In genomic region chr19:4182082-4182926, GRCh38 we compare ENCODE assay signal across 1 cellular context.
TF ChIP-seq lines count a peak whose summit lies in the region.

ANKRD24 (plus strand) TSS chr19:4182689; CDS start chr19:4186426, 3,737 bp downstream.
SIRT6 (minus strand) TSS chr19:4182563; CDS start chr19:4182539, 24 bp downstream.

TF ChIP-seq in HepG2, 621 proteins besides CTCF, POLR2A, EP300 and RAD21 (continued from another document and continues in another):
- TF ChIP-seq ZHX1 (CRISPR knock-in tag; IDR thresholded peaks at IDR 0.05; ENCODE audit: low read depth) (peak; percentile 67), CENPBD1 (CRISPR knock-in tag; IDR thresholded peaks at IDR 0.05; ENCODE audit: borderline replicate concordance, low read depth) (no peak), ZNF121 (CRISPR knock-in tag; IDR thresholded peaks at IDR 0.05) (no peak), ATF5 (CRISPR knock-in tag; IDR thresholded peaks at IDR 0.05; ENCODE audit: low read depth) (no peak), PHB2 (IDR thresholded peaks at IDR 0.05; ENCODE audit: partially characterized antibody) (no peak), MED1 (CRISPR knock-in tag; IDR thresholded peaks at IDR 0.05) (peak; percentile 69), ZNF552 (CRISPR knock-in tag; IDR thresholded peaks at IDR 0.05; ENCODE audit: borderline replicate concordance) (0 out of 2 replicates have a peak, but pooled peaks have one; percentile 82), BCL6 (CRISPR knock-in tag; IDR thresholded peaks at IDR 0.05) (peak; percentile 65), THRA (CRISPR knock-in tag; IDR thresholded peaks at IDR 0.05; ENCODE audit: borderline replicate concordance) (peak; percentile 66), HMG20B (CRISPR knock-in tag; conservative IDR thresholded peaks at IDR 0.05) (no peak; the same call in 1 of the 2 replicates), ZNF296 (CRISPR knock-in tag; conservative IDR thresholded peaks at IDR 0.05) (no peak), ZNF318 (CRISPR knock-in tag; IDR thresholded peaks at IDR 0.05) (no peak), ZNF773 (CRISPR knock-in tag; IDR thresholded peaks at IDR 0.05; ENCODE audit: borderline replicate concordance) (no peak), ZBTB37 (CRISPR knock-in tag; IDR thresholded peaks at IDR 0.05) (no peak), ZNF160 (CRISPR knock-in tag; IDR thresholded peaks at IDR 0.05) (peak; percentile 78; the same call in 1 of the 2 replicates), ZNF646 (CRISPR knock-in tag; IDR thresholded peaks at IDR 0.05) (no peak; the same call in 1 of the 2 replicates), ZNF256 (CRISPR knock-in tag; conservative IDR thresholded peaks at IDR 0.05) (no peak), ZNF607 (CRISPR knock-in tag; IDR thresholded peaks at IDR 0.05; ENCODE audit: borderline replicate concordance) (peak; percentile 74; the same call in 1 of the 2 replicates), DZIP1 (CRISPR knock-in tag; IDR thresholded peaks at IDR 0.05) (no peak), ZNF382 (CRISPR knock-in tag; IDR thresholded peaks at IDR 0.05; ENCODE audit: borderline replicate concordance) (no peak), TEAD2 (CRISPR knock-in tag; IDR thresholded peaks at IDR 0.05) (no peak), IRX3 (CRISPR knock-in tag; IDR thresholded peaks at IDR 0.05; ENCODE audit: borderline replicate concordance, low read depth) (no peak), WIZ (CRISPR knock-in tag; IDR thresholded peaks at IDR 0.05) (peak; percentile 55; the same call in 1 of the 2 replicates), SNRNP70 (IDR thresholded peaks at IDR 0.05; ENCODE audit: low read depth, low read length) (no peak), MAFG (CRISPR knock-in tag; IDR thresholded peaks at IDR 0.05) (no peak)
